ENCODE assay signal across 1 cellular context in the genomic region with DNA sequence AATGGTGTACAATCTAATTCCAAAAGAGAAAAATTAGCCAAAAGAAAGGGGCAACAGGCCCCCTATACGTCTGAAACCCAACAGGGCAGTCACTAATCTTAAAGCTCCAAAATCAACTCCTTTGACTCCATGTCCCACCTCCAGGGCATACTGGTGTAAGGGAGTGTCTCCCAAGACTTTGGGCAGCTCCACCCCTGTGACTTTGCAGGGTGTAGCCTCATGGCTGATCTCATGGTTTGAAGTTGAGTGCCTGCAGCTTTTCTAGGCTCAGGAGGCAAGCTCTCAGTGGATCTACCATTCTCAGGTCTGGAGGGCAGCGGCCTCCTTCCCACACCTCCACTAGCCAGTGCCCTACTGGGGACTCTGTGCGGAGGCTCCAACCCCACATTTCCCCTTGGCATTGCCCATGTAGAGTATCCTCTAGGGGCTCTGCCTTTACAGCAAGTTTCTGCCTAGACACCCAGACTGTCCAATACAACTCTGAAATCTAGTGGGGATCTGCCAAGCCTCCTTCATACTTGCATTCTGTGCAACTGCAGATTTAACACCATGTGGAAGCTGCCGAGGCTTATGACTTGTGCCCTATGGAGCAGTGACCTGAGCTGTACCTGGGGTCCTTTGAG.
TF ChIP-seq lines count a peak whose summit lies in the region.

No MANE protein-coding gene starts in this region.

TF ChIP-seq in GM23338, 12 proteins besides CTCF, POLR2A, EP300 and RAD21 (continued from another document):
- TF ChIP-seq, protein P1, sequence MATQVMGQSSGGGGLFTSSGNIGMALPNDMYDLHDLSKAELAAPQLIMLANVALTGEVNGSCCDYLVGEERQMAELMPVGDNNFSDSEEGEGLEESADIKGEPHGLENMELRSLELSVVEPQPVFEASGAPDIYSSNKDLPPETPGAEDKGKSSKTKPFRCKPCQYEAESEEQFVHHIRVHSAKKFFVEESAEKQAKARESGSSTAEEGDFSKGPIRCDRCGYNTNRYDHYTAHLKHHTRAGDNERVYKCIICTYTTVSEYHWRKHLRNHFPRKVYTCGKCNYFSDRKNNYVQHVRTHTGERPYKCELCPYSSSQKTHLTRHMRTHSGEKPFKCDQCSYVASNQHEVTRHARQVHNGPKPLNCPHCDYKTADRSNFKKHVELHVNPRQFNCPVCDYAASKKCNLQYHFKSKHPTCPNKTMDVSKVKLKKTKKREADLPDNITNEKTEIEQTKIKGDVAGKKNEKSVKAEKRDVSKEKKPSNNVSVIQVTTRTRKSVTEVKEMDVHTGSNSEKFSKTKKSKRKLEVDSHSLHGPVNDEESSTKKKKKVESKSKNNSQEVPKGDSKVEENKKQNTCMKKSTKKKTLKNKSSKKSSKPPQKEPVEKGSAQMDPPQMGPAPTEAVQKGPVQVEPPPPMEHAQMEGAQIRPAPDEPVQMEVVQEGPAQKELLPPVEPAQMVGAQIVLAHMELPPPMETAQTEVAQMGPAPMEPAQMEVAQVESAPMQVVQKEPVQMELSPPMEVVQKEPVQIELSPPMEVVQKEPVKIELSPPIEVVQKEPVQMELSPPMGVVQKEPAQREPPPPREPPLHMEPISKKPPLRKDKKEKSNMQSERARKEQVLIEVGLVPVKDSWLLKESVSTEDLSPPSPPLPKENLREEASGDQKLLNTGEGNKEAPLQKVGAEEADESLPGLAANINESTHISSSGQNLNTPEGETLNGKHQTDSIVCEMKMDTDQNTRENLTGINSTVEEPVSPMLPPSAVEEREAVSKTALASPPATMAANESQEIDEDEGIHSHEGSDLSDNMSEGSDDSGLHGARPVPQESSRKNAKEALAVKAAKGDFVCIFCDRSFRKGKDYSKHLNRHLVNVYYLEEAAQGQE (IDR thresholded peaks at IDR 0.05; ENCODE audit: unreplicated experiment), result no peak
- TF ChIP-seq POLR2AphosphoS5 (IDR thresholded peaks at IDR 0.05; ENCODE audit: low read depth) (no peak), EZH2 (IDR thresholded peaks at IDR 0.05; ENCODE audit: low read depth, unreplicated experiment) (no peak), ZNF331 (CRISPR knock-in tag; IDR thresholded peaks at IDR 0.05; ENCODE audit: low read depth) (no peak)
